ENCODE assay signal across 8 cellular contexts in the genomic region with DNA sequence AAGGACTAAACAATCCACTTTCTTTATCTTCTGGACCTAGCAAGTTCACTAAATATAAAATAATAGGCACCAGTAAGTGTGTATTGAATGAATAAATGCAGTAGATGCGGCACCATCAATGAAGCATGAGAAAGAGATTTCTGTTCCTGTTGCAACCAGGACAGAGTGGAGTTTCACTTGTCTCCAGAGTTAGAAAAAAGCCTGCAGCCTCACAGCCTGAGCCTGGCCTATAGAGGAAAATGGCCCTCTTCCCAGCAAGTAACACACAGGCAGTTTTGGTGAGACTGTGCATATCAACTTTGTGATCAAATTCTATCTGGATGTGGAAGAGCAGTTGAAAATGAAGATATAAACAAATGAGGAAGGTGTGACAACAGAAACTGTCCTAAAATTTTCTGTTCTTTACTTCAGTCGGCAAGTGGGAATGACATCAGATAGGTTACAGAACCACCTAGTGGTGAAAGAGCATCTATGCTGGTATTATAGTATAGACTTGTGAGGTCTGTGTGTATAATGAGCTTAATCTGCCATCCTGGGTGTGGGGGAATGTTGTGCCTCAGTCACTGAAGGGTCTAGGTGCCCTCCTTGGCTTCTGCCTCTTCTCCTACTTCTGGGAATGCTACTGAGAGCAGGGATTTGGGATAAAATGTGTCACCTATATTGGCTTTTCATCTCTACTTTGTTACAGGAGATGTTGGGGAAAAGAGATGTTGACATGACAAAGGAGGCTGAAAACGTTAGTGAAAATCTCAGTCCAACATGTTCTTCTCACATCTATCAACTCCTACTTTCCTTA. TPM values are rescaled to one million over a fixed set of nuclear protein-coding genes. Genes with fewer than 3 reads are reported as not detected.
DNase-seq lines count a peak whose midpoint lies in the region; ATAC-seq, FAIRE-seq and TF ChIP-seq lines count a peak whose summit lies in the region.

No MANE protein-coding gene starts in this region.

- H4K91ac ChIP-seq in H1 (replicated peaks; ENCODE audit: insufficient read length, low read length): no peak overlapping the region

- H3K4me1 Mint-ChIP-seq in activated CD8-positive, alpha-beta memory T cell treated with anti-CD3 and anti-CD28 coated beads, Interleukin-2, amount 10 ng/mL, durations not matched to agents 7 days and 5 days: no peaks in the 10 kb centered on the region
- H3K4me1 Mint-ChIP-seq in naive B cell: peaks cover 15 to 18% (median 16%) of the 10 kb centered on the region in 3 donors

- H2BK5ac ChIP-seq in H1 (ENCODE audit: low read depth, low read length): no peak overlapping the region

- no peaks in the 10 kb centered on the region for H4K20me1 ChIP-seq in H1 (replicated peaks in 1 of 2; ENCODE audit: control insufficient read depth in 1 of 2, insufficient read depth in 2 of 2, low read length in 2 of 2)

- H3K27ac Mint-ChIP-seq in activated CD8-positive, alpha-beta memory T cell treated with anti-CD3 and anti-CD28 coated beads, Interleukin-2, amount 10 ng/mL, durations not matched to agents 7 days and 5 days: no peak overlapping the region
- peak overlapping the region in 5 of 6 donors; percentile 20 to 87 (median 48) for H3K27ac Mint-ChIP-seq in naive B cell

- no peak overlapping the region for H3K14ac ChIP-seq in H1 (ENCODE audit: insufficient read length)

- H3K9ac ChIP-seq in H1 (replicated peaks in 1 of 4; ENCODE audit: extremely low read depth in 1 of 4, low read depth in 3 of 4, low read length in 3 of 4): no peak overlapping the region

- 72% methylated on average over 3 of the region's 3 CpGs; no CpG with 5 or more reads in 1 of the 2 experiments for WGBS in H1 (ENCODE audit: extremely low coverage in 1 of 2, insufficient coverage in 1 of 2, insufficient read length in 1 of 2, insufficient replicate concordance in 2 of 2, low coverage in 1 of 2, low lambda C conversion rate in 2 of 2, missing lambda C conversion rate in 1 of 2), 2 experiments

- H2AFZ ChIP-seq in H1 (ENCODE audit: low read length): peak overlapping the region; percentile 53; the same call in 1 of the 2 replicates

- no peak for TF ChIP-seq POLR2A in Peyer's patch (IDR thresholded peaks at IDR 0.05)
- TF ChIP-seq POLR2A in H1 (IDR thresholded peaks at IDR 0.05; ENCODE audit: control extremely low read depth in 1 of 2, low read depth in 2 of 2, low read length in 2 of 2): no peak

- H3K79me1 ChIP-seq in H1 (ENCODE audit: low read depth, low read length): no peaks in the 10 kb centered on the region

- H3K56ac ChIP-seq in H1 (replicated peaks; ENCODE audit: insufficient read length, low read depth, low read length): no peak overlapping the region

- no peak overlapping the region for H2BK120ac ChIP-seq in H1 (replicated peaks; ENCODE audit: low read depth, low read length)

- CTCF ChIA-PET in activated CD8-positive, alpha-beta memory T cell treated with anti-CD3 and anti-CD28 coated beads, Interleukin-2, amount 10 ng/mL, durations not matched to agents 7 days and 5 days (lab: Charles Lee): interaction anchor here (0.6 to 1.4 kb wide), 4 partner anchors 15 to 52 kb away, joined by 3 to 4 read pairs (median 3); no protein-coding TSS in a partner anchor
- CTCF ChIA-PET in H1 (lab: Charles Lee; ENCODE audit: partially characterized antibody): interaction anchor here (0.6 to 2.9 kb wide), 35 partner anchors 9 to 1139 kb away, joined by 3 to 15 read pairs (median 4); no protein-coding TSS in a partner anchor

- H3K4me3 ChIP-seq in Peyer's patch (no peak overlapping the region), H1 (ENCODE audit: extremely low read depth in 1 of 4, insufficient read depth in 2 of 4, low read depth in 3 of 4, low read length in 4 of 4) (no peak overlapping the region)

- TF ChIP-seq CTCF in Peyer's patch (IDR thresholded peaks at IDR 0.05) (peak; percentile 8 to 54 (median 48)), H1 (IDR thresholded peaks at IDR 0.05; ENCODE audit: control extremely low read depth in 1 of 3, insufficient read depth in 1 of 3, low read depth in 1 of 3, low read length in 3 of 3) (peak in 2 of 3 experiments; percentile 53 to 70; a peak in 3 of 4 replicates)

- no peak overlapping the region for H2BK15ac ChIP-seq in H1 (ENCODE audit: low read length)

- no peaks in the 10 kb centered on the region for H3K36me3 Mint-ChIP-seq in activated CD8-positive, alpha-beta memory T cell treated with anti-CD3 and anti-CD28 coated beads, Interleukin-2, amount 10 ng/mL, durations not matched to agents 7 days and 5 days
- H3K36me3 Mint-ChIP-seq in naive B cell: no peaks in the 10 kb centered on the region

- peak; percentile 74 for ATAC-seq in activated CD8-positive, alpha-beta memory T cell treated with anti-CD3 and anti-CD28 coated beads, Interleukin-2, amount 10 ng/mL, durations not matched to agents 7 days and 5 days
- ATAC-seq in GM21717 (IDR thresholded peaks at IDR 0.05; ENCODE audit: unreplicated experiment): peak; percentile 99
- ATAC-seq in naive B cell (ENCODE audit: low read depth in 2 of 2): peak; percentile 89 to 91

- H3K4me1 ChIP-seq in Peyer's patch: no peaks in the 10 kb centered on the region
- H3K4me1 ChIP-seq in H1 (replicated peaks in 1 of 4; ENCODE audit: control insufficient read depth in 3 of 4, insufficient read depth in 4 of 4, low read length in 3 of 4): 0 out of 7 replicates have a peak, but pooled peaks cover 0 to 2% (median 0%) of the 10 kb centered on the region in 4 experiments

- H3K27me3 Mint-ChIP-seq in activated CD8-positive, alpha-beta memory T cell treated with anti-CD3 and anti-CD28 coated beads, Interleukin-2, amount 10 ng/mL, durations not matched to agents 7 days and 5 days: peaks cover 6% of the 10 kb centered on the region
- H3K27me3 Mint-ChIP-seq in naive B cell: peaks cover 0 to 8% (median 4%) of the 10 kb centered on the region in 3 donors

- no peak overlapping the region for H3K18ac ChIP-seq in H1 (ENCODE audit: extremely low read depth, low read length)

- no peak overlapping the region for H4K5ac ChIP-seq in H1 (ENCODE audit: insufficient read length, low read depth, low read length)

- peak; percentile 81 to 83 for TF ChIP-seq RAD21 in H1 (IDR thresholded peaks at IDR 0.05 in 1 of 2, conservative IDR thresholded peaks at IDR 0.05 in 1 of 2; ENCODE audit: low read depth in 2 of 2, low read length in 2 of 2)

- no peak overlapping the region for H3K23ac ChIP-seq in H1 (ENCODE audit: insufficient read length)

- H3K4me2 ChIP-seq in H1 (ENCODE audit: insufficient read depth in 1 of 2, low read depth in 2 of 2, low read length in 2 of 2): no peak overlapping the region

- H2BK20ac ChIP-seq in H1 (ENCODE audit: low read length): no peak overlapping the region

- H3K27ac ChIP-seq in Peyer's patch (no peak overlapping the region), H1 (ENCODE audit: low read depth, low read length) (no peak overlapping the region)

- no peak overlapping the region for H2AK5ac ChIP-seq in H1 (ENCODE audit: low read depth, low read length)

- DNase-seq in activated CD8-positive, alpha-beta memory T cell treated with anti-CD3 and anti-CD28 coated beads, Interleukin-2, amount 10 ng/mL, durations not matched to agents 7 days and 5 days: no peak
- no peak for DNase-seq in activated CD8-positive, alpha-beta memory T cell treated with anti-CD3 and anti-CD28 coated beads for 24 hours
- peak; percentile 27 for DNase-seq in HT-29 (ENCODE audit: low spot score)
- DNase-seq in Peyer's patch: no peak
- DNase-seq in H1 (ENCODE audit: low read depth in 1 of 2, low spot score in 2 of 2): no peak
- DNase-seq in naive B cell: peak; percentile 33
- DNase-seq in NCI-H2081 treated with DMSO at 0.1 percent for 48 hours (lab: John Stamatoyannopoulos, UW): no peak

- POLR2A ChIA-PET in H1 (lab: Charles Lee; ENCODE audit: partially characterized antibody): no interaction called here

- H3K36me3 ChIP-seq in Peyer's patch: no peaks in the 10 kb centered on the region
- no peaks in the 10 kb centered on the region for H3K36me3 ChIP-seq in H1 (ENCODE audit: control insufficient read depth in 2 of 4, insufficient read depth in 4 of 4, low read length in 3 of 4)

- no peaks in the 10 kb centered on the region for H3K27me3 ChIP-seq in Peyer's patch
- H3K27me3 ChIP-seq in H1 (replicated peaks in 1 of 4; ENCODE audit: control insufficient read depth in 3 of 4, extremely low read depth in 1 of 4, insufficient read depth in 3 of 4, low read length in 3 of 4): no peaks in the 10 kb centered on the region

- H3K23me2 ChIP-seq in H1 (ENCODE audit: low read depth, low read length): peaks cover 2% of the 10 kb centered on the region; the same call in 1 of the 2 replicates

- H3K9me3 ChIP-seq in Peyer's patch (no peaks in the 10 kb centered on the region), H1 (ENCODE audit: insufficient read depth in 2 of 2, low read depth in 1 of 2, low read length in 1 of 2) (no peaks in the 10 kb centered on the region)

- no peak overlapping the region for H2BK12ac ChIP-seq in H1 (ENCODE audit: low read depth, low read length)

- no peak overlapping the region for H3K4me3 Mint-ChIP-seq in activated CD8-positive, alpha-beta memory T cell treated with anti-CD3 and anti-CD28 coated beads, Interleukin-2, amount 10 ng/mL, durations not matched to agents 7 days and 5 days
- H3K4me3 Mint-ChIP-seq in naive B cell: peak overlapping the region in 3 of 8 donors; percentile 39 to 64 (median 59)

- no peaks in the 10 kb centered on the region for H3K79me2 ChIP-seq in H1 (ENCODE audit: control insufficient read depth in 1 of 2, insufficient read depth in 2 of 2, low read length in 2 of 2)

- H3K4ac ChIP-seq in H1 (replicated peaks; ENCODE audit: insufficient read length, low read depth, low read length): no peak overlapping the region

- no peak overlapping the region for H4K8ac ChIP-seq in H1 (ENCODE audit: extremely low read depth, insufficient read depth, low read length)

- peak; percentile 71 for FAIRE-seq in H1 (lab: Jason Lieb, UNC)

- no peak for TF ChIP-seq EP300 in H1 (IDR thresholded peaks at IDR 0.05; ENCODE audit: borderline replicate concordance in 1 of 2, low read depth in 2 of 2, low read length in 2 of 2)

- H3K9me3 Mint-ChIP-seq in activated CD8-positive, alpha-beta memory T cell treated with anti-CD3 and anti-CD28 coated beads, Interleukin-2, amount 10 ng/mL, durations not matched to agents 7 days and 5 days (ENCODE audit: low read depth): no peaks in the 10 kb centered on the region
- H3K9me3 Mint-ChIP-seq in naive B cell: no peaks in the 10 kb centered on the region

RNA-seq across cellular contexts. Expression of a gene that starts 28.2 kb away (rescaled TPM):
- total RNA-seq in activated CD8-positive, alpha-beta memory T cell treated with anti-CD3 and anti-CD28 coated beads, Interleukin-2, amount 10 ng/mL, durations not matched to agents 7 days and 5 days: 10 to 100 TPM; 26.9 to 34.3 TPM
- 13.7 and 21.8 TPM in 2 replicates for total RNA-seq in HT-29 (2014; rRNA removed; shearing (Covaris generic))
- 10 to 100 TPM; 22.3 to 47.6 (median 34.9) TPM for total RNA-seq in Peyer's patch
- 33.6 and 34.2 TPM in 2 replicates for total RNA-seq in H1 (2021; fragmentation: NEBNext Ultra II Directional; extraction: Animal tissue kit (Norgen Biotek cat#: 25700))
- 15.5 and 27.6 TPM in 2 replicates for polyA plus RNA-seq in H1 (2011; rRNA removed)
- polyA plus RNA-seq in H1 (2011; cell fraction: cytosol; rRNA removed): 28.0 TPM
- polyA plus RNA-seq in H1 (2011; cell fraction: nucleus; rRNA removed): 12.3 TPM
- 25.2 to 35.4 TPM (median 30.6 TPM) in 4 replicates for polyA plus RNA-seq in H1 (2012, experiment 1 of 2)
- polyA plus RNA-seq in H1 (2012, experiment 2 of 2): 8.5 TPM
- 30.2 TPM for polyA plus RNA-seq in H1 (2013, experiment 1 of 2)
- polyA plus RNA-seq in H1 (2013, experiment 2 of 2): 34.6 TPM
- polyA minus RNA-seq in H1 (2011; rRNA and poly(A)+ RNA removed): 48.9 and 78.1 TPM in 2 replicates
- polyA minus RNA-seq in H1 (2011; cell fraction: cytosol; rRNA and poly(A)+ RNA removed): 13.6 TPM
- 28.6 TPM for polyA minus RNA-seq in H1 (2011; cell fraction: nucleus; rRNA and poly(A)+ RNA removed)
- 10 to 100 TPM; 39.7 to 54.3 (median 46.3) TPM for polyA plus RNA-seq in naive B cell (ENCODE audit: low read depth in 6 of 6)

RNA-seq across cellular contexts. Expression of a gene that starts 28.4 kb away (rescaled TPM):
- under 1 TPM; 0.12 to 0.19 TPM for total RNA-seq in activated CD8-positive, alpha-beta memory T cell treated with anti-CD3 and anti-CD28 coated beads, Interleukin-2, amount 10 ng/mL, durations not matched to agents 7 days and 5 days
- total RNA-seq in HT-29 (2014; rRNA removed; shearing (Covaris generic)): 0.31 TPM in 1 of 2 replicates, not detected in the other
- 1 to 10 TPM in 1 of 4 donors, under 1 TPM in 3; under 0.01 to 1.7 (median 0.18) TPM for total RNA-seq in Peyer's patch
- 0.10 and 0.24 TPM in 2 replicates for total RNA-seq in H1 (2021; fragmentation: NEBNext Ultra II Directional; extraction: Animal tissue kit (Norgen Biotek cat#: 25700))
- 0.03 and 0.05 TPM in 2 replicates for polyA plus RNA-seq in H1 (2011; rRNA removed)
- 0.04 TPM for polyA plus RNA-seq in H1 (2011; cell fraction: cytosol; rRNA removed)
- 0.11 TPM for polyA plus RNA-seq in H1 (2011; cell fraction: nucleus; rRNA removed)
- polyA plus RNA-seq in H1 (2012, experiment 1 of 2): 0.03 to 0.12 TPM (median 0.07 TPM) in 4 replicates
- not detected for polyA plus RNA-seq in H1 (2012, experiment 2 of 2)
- 0.10 TPM for polyA plus RNA-seq in H1 (2013, experiment 1 of 2)
- 0.07 TPM for polyA plus RNA-seq in H1 (2013, experiment 2 of 2)
- 0.88 and 1.00 TPM in 2 replicates for polyA minus RNA-seq in H1 (2011; rRNA and poly(A)+ RNA removed)
- polyA minus RNA-seq in H1 (2011; cell fraction: cytosol; rRNA and poly(A)+ RNA removed): not detected
- 1.9 TPM for polyA minus RNA-seq in H1 (2011; cell fraction: nucleus; rRNA and poly(A)+ RNA removed)
- polyA plus RNA-seq in naive B cell (ENCODE audit: low read depth in 6 of 6): under 1 TPM in 1 of 6 donors, not detected in 5; 0.16 TPM

Comparison
In these comparisons a context has a peak if more than half of its experiments do, and no peak if none do; other contexts are left out.
1. DNase-seq: peak in HT-29 (single experiment) and naive B cell (single experiment); none in activated CD8-positive, alpha-beta memory T cell treated with anti-CD3 and anti-CD28 coated beads, Interleukin-2, amount 10 ng/mL, durations not matched to agents 7 days and 5 days (single experiment), activated CD8-positive, alpha-beta memory T cell treated with anti-CD3 and anti-CD28 coated beads for 24 hours (single experiment), Peyer's patch (0 of 3), H1 (0 of 2) and NCI-H2081 treated with DMSO at 0.1 percent for 48 hours (single experiment).
2. Peak in every context shown above with its lines, with median percentiles within 50 percentile points of each other: ATAC-seq.